In the genomic region with DNA sequence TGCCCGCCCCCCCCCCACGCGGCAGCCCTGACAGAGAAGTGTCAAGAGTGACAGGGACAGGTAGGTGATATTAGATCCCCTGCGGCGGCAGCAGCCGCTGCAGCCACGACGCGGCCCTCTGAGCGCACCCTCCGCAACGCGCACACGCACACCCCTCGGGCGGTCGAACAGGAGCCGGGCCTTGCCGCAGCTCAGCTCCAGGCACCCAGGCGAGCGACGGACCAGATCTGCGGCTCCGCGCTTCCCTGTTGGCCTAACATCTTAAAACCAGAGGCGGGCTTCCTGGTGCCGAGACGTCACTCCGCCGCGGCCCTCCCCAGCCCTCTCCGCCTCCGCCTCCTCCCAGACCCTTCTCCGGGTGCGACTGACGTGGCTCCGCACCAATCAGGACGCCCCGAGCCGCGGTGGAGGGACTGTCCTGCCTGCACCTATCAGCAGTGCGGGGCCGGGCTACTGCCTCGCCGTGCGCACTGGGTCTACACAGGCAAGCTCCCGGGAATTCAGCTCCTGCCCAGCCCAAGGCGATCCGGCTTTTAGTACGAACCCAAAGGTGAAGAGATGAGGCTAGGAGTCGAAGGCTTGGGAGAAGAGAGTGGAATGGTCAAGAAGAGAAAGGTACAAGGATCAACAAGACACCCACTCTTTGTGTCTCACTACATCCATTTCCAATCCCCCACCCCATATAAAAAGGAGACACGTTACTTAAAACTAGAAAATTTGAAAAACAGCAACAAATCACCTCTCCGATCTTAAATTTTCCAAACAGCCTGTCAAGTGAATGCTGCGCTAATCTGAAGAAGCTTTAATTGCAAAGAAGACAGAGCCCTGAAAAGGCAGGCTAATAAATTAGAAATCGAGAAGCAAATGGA, we compare ENCODE assay signal across 8 cellular contexts. TPM values are rescaled to one million over a fixed set of nuclear protein-coding genes. Genes with fewer than 3 reads are reported as not detected.
A peak's percentile ranks its signal among the peaks of the same experiment; 100 is the strongest.
DNase-seq lines count a peak whose midpoint lies in the region; ATAC-seq and TF ChIP-seq lines count a peak whose summit lies in the region.

A gene (minus strand): TSS at position 237 of the 869 bp plus-strand sequence. CDS start 617 bp downstream, outside the sequence.

- H3K9me3 ChIP-seq in BE2C (peaks cover 3% of the 10 kb centered on the region; the same call in 1 of the 2 replicates), SK-N-SH (no peaks in the 10 kb centered on the region), lung (ENCODE audit: control insufficient read depth in 2 of 2, insufficient read depth in 1 of 2, low read length in 1 of 2) (peaks cover 0 to 28% of the 10 kb centered on the region in 2 donors)

- H4K20me1 ChIP-seq in SK-N-SH (ENCODE audit: insufficient read depth) = no peaks in the 10 kb centered on the region

- peak within 1 kb of the TSS; percentile 81 to 83 for H3K4me3 Mint-ChIP-seq in stimulated activated naive CD8-positive, alpha-beta T cell treated with anti-CD3 and anti-CD28 coated beads, Interleukin-15, amount 100 ng/mL, for 72 hours

- H3K27ac Mint-ChIP-seq in stimulated activated naive CD8-positive, alpha-beta T cell treated with anti-CD3 and anti-CD28 coated beads, Interleukin-15, amount 100 ng/mL, for 72 hours = peak within 1 kb of the TSS in 1 of 2 donors; percentile 83

- no peaks in the 10 kb centered on the region for H3K9me2 ChIP-seq in SK-N-SH

- no peak within 1 kb of the TSS for H3K9ac ChIP-seq in SK-N-SH

- CTCF ChIA-PET in SK-N-SH (lab: Yijun Ruan, JAX) = interaction anchor here (1.0 to 4.6 kb wide), 4 partner anchors 10 to 1009 kb away, joined by 3 to 29 read pairs (median 3); no protein-coding TSS in a partner anchor

- peaks cover 4 to 24% of the 10 kb centered on the region in 2 donors for H3K9me3 Mint-ChIP-seq in stimulated activated naive CD8-positive, alpha-beta T cell treated with anti-CD3 and anti-CD28 coated beads, Interleukin-15, amount 100 ng/mL, for 72 hours

- no peak for TF ChIP-seq RAD21 in SK-N-SH (IDR thresholded peaks at IDR 0.05; ENCODE audit: low read length)

- POLR2A ChIA-PET in SK-N-SH (lab: Yijun Ruan, JAX) = no interaction called here

- H3K4me3 ChIP-seq in BE2C (ENCODE audit: low read depth, low read length) (peak within 1 kb of the TSS; percentile 47), SK-N-SH (ENCODE audit: low read depth in 2 of 2, low read length in 1 of 2) (peak within 1 kb of the TSS; percentile 23 to 33; a peak in 3 of 4 replicates), lung (no peak within 1 kb of the TSS)

- DNase-seq in BE2C (peak; percentile 94), SK-N-SH (peak; percentile 89), dermis microvascular lymphatic vessel endothelial cell (ENCODE audit: low read depth in 2 of 2) (peak; percentile 68 to 92), lung (ENCODE audit: low spot score) (peak; percentile 53)
- peak; percentile 66 to 82 for DNase-seq in stimulated activated naive CD8-positive, alpha-beta T cell treated with anti-CD3 and anti-CD28 coated beads, Interleukin-15, amount 100 ng/mL, for 72 hours
- no peak for DNase-seq in activated effector memory CD4-positive, alpha-beta T cell treated with Interleukin-2 at 50 U/mL for 16 hours

- H3K27ac ChIP-seq in SK-N-SH (ENCODE audit: low read depth in 2 of 2, low read length in 1 of 2) = no peak within 1 kb of the TSS
- no peak within 1 kb of the TSS for H3K27ac ChIP-seq in lung (ENCODE audit: low read depth in 1 of 2, low read length in 1 of 2)

- TF ChIP-seq CTCF in BE2C (IDR thresholded peaks at IDR 0.05; ENCODE audit: low read depth, low read length) (no peak), SK-N-SH (IDR thresholded peaks at IDR 0.05) (no peak), lung (IDR thresholded peaks at IDR 0.05; ENCODE audit: control extremely low read depth, extremely low read depth) (no peak)

- H3K27me3 ChIP-seq in BE2C (peaks cover 100% of the 10 kb centered on the region), SK-N-SH (ENCODE audit: insufficient read depth) (peaks cover 98% of the 10 kb centered on the region), lung (ENCODE audit: control insufficient read depth, insufficient read depth) (peaks cover 17% of the 10 kb centered on the region)

- peak; percentile 87 for ATAC-seq in GM19395 (IDR thresholded peaks at IDR 0.05; ENCODE audit: unreplicated experiment)
- ATAC-seq in HG03469 (IDR thresholded peaks at IDR 0.05; ENCODE audit: unreplicated experiment) = peak; percentile 94
- ATAC-seq in lung (ENCODE audit: insufficient read depth, low FRiP score) = no peak
- peak; percentile 92 for ATAC-seq in stimulated activated naive CD8-positive, alpha-beta T cell treated with anti-CD3 and anti-CD28 coated beads, Interleukin-15, amount 100 ng/mL, for 72 hours

- no peak within 1 kb of the TSS; the same call in 1 of the 2 replicates for H2AFZ ChIP-seq in SK-N-SH (ENCODE audit: low read depth)

- peaks cover 55% of the 10 kb centered on the region for H3K4me1 Mint-ChIP-seq in stimulated activated naive CD8-positive, alpha-beta T cell treated with anti-CD3 and anti-CD28 coated beads, Interleukin-15, amount 100 ng/mL, for 72 hours

- no peaks in the 10 kb centered on the region for H3K36me3 ChIP-seq in BE2C
- H3K36me3 ChIP-seq in SK-N-SH (replicated peaks in 1 of 2; ENCODE audit: control insufficient read depth in 1 of 2, insufficient read depth in 2 of 2, low read length in 1 of 2) = no peaks in the 10 kb centered on the region
- no peaks in the 10 kb centered on the region for H3K36me3 ChIP-seq in lung (ENCODE audit: control insufficient read depth in 2 of 2, insufficient read depth in 2 of 2, low read length in 2 of 2)

- H3K4me1 ChIP-seq in BE2C (no peaks in the 10 kb centered on the region), SK-N-SH (ENCODE audit: control insufficient read depth in 1 of 2, insufficient read depth in 2 of 2, low read depth in 1 of 2, low read length in 1 of 2) (peaks cover 0 to 4% of the 10 kb centered on the region in 2 experiments; a peak in 1 of 4 replicates), lung (ENCODE audit: control insufficient read depth in 2 of 2, insufficient read depth in 2 of 2, low read length in 2 of 2) (peaks cover 0 to 17% of the 10 kb centered on the region in 2 donors)

- WGBS in SK-N-SH (ENCODE audit: low lambda C conversion rate) = 13% methylated on average over 19 of the region's 55 CpGs
- WGBS in lung, 2 donors = 3 to 6% methylated on average over 50 to 55 of the region's 55 CpGs

- H3F3A ChIP-seq in SK-N-SH (replicated peaks; ENCODE audit: insufficient read depth) = no peaks in the 10 kb centered on the region

- H3K79me2 ChIP-seq in SK-N-SH (ENCODE audit: insufficient read depth) = no peaks in the 10 kb centered on the region

- no peak for TF ChIP-seq EP300 in SK-N-SH (IDR thresholded peaks at IDR 0.05; ENCODE audit: borderline replicate concordance in 1 of 2, low read depth in 1 of 2, low read length in 1 of 2)

- peak within 1 kb of the TSS; percentile 50 for H3K4me2 ChIP-seq in SK-N-SH

- peaks cover 100% of the 10 kb centered on the region for H3K27me3 Mint-ChIP-seq in stimulated activated naive CD8-positive, alpha-beta T cell treated with anti-CD3 and anti-CD28 coated beads, Interleukin-15, amount 100 ng/mL, for 72 hours

TF ChIP-seq in SK-N-SH, 30 proteins besides CTCF, POLR2A, EP300 and RAD21:
- TF ChIP-seq, protein P1, sequence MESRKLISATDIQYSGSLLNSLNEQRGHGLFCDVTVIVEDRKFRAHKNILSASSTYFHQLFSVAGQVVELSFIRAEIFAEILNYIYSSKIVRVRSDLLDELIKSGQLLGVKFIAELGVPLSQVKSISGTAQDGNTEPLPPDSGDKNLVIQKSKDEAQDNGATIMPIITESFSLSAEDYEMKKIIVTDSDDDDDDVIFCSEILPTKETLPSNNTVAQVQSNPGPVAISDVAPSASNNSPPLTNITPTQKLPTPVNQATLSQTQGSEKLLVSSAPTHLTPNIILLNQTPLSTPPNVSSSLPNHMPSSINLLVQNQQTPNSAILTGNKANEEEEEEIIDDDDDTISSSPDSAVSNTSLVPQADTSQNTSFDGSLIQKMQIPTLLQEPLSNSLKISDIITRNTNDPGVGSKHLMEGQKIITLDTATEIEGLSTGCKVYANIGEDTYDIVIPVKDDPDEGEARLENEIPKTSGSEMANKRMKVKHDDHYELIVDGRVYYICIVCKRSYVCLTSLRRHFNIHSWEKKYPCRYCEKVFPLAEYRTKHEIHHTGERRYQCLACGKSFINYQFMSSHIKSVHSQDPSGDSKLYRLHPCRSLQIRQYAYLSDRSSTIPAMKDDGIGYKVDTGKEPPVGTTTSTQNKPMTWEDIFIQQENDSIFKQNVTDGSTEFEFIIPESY (IDR thresholded peaks at IDR 0.05; ENCODE audit: borderline replicate concordance, low read depth) = no peak
- TF ChIP-seq, protein P2, sequence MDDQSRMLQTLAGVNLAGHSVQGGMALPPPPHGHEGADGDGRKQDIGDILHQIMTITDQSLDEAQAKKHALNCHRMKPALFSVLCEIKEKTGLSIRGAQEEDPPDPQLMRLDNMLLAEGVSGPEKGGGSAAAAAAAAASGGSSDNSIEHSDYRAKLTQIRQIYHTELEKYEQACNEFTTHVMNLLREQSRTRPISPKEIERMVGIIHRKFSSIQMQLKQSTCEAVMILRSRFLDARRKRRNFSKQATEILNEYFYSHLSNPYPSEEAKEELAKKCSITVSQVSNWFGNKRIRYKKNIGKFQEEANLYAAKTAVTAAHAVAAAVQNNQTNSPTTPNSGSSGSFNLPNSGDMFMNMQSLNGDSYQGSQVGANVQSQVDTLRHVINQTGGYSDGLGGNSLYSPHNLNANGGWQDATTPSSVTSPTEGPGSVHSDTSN (IDR thresholded peaks at IDR 0.05) = peak; percentile 97

RNA-seq across cellular contexts. Expression of the gene that starts here (rescaled TPM):
- 0.28 TPM for polyA plus RNA-seq in BE2C (2012; ENCODE audit: insufficient read depth, insufficient read length, low read depth)
- polyA plus RNA-seq in SK-N-SH (2012; rRNA removed) (not detected in 2 replicates), lung (not detected)
- not detected in 2 replicates for polyA plus RNA-seq in SK-N-SH (2012; cell fraction: cytosol; rRNA removed)
- not detected in 2 replicates for polyA plus RNA-seq in SK-N-SH (2012; cell fraction: nucleus; rRNA removed)
- total RNA-seq in dermis microvascular lymphatic vessel endothelial cell (under 0.01 TPM in 1 of 2 replicates, not detected in the other), lung (not detected)

Comparison
In these comparisons a context has a peak if more than half of its experiments do, and no peak if none do; other contexts are left out.
1. Peak in DNase-seq, H3K4me3 ChIP-seq and H3K4me2 ChIP-seq in SK-N-SH; RNA of the gene not detected or under 1 TPM.
2. Peak in DNase-seq in dermis microvascular lymphatic vessel endothelial cell; RNA of the gene not detected or under 1 TPM.
3. Peak in DNase-seq in lung; RNA of the gene not detected or under 1 TPM.